Comparison of ENCODE assay signal across 15 cellular contexts in the genomic region with DNA sequence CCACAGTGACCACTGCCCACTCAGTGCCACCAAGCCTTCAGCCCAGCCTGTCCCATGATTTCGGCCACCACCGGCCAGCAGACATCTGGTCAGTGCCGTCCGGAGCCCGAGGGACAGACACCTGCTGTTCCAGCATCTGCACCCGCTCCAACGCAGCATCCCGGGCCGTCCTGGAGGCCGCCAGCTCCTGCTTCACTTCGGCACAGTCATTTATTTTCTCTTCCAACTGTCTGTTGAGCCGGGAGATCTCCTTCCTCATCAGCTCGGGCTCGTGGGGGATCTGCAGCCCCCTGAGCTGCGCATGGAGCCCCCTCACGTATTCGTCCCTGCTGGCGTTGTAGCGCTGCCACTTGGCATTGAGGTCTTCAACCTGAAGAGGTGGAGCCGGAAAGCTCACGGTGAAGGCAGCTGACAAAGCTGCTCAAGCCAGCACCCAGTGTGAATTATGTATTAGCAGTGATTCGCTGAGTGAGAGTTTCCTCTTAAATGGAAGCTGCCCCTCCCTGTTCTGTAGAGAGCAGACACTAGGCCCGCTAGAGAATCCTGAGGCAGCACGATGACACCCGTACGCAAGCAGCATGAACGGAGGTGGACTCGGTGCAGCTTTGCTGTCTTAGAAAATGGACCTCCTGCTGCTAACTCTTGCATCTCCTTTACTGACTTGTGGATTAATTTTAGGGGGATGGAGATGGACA. TPM values are rescaled to one million over a fixed set of nuclear protein-coding genes. Genes with fewer than 3 reads are reported as not detected.
A peak's percentile ranks its signal among the peaks of the same experiment; 100 is the strongest.
DNase-seq lines count a peak whose midpoint lies in the region; ATAC-seq and TF ChIP-seq lines count a peak whose summit lies in the region.
"Had no signal": no experiment of that assay in that cellular context is flagged by ENCODE, and none has a peak within 500 bp of the region (broad histone marks: within the 10 kb centered on the region; RNA-seq: fewer than 3 reads in every experiment).

No MANE protein-coding gene starts in this region.

- peaks cover 19% of the 10 kb centered on the region for H3F3A ChIP-seq in smooth muscle cell (ENCODE audit: low read depth)

- POLR2A ChIA-PET in GM10248 (lab: Yijun Ruan, JAX), result no interaction called here

- peaks cover 5% of the 10 kb centered on the region for H3K4me1 ChIP-seq in smooth muscle cell (ENCODE audit: low read depth)
- H3K4me1 ChIP-seq in breast epithelium, result no peaks in the 10 kb centered on the region
- H3K4me1 ChIP-seq: neural progenitor cell, sigmoid colon had no signal

- H3K9me3 ChIP-seq in smooth muscle cell (replicated peaks; ENCODE audit: low read depth), result no peaks in the 10 kb centered on the region
- no peaks in the 10 kb centered on the region for H3K9me3 ChIP-seq in breast epithelium
- H3K9me3 ChIP-seq: A549, sigmoid colon had no signal

- CTCF ChIA-PET in GM10248 (lab: Yijun Ruan, JAX), result interaction anchor here (1.2 to 1.4 kb wide), 3 partner anchors 10 to 217 kb away, joined by 3 to 4 read pairs (median 3); no protein-coding TSS in a partner anchor

- ATAC-seq in effector memory CD8-positive, alpha-beta T cell (replicated peaks), result no peak
- ATAC-seq: A549, left ventricle myocardium superior had no signal

- peak overlapping the region; percentile 50; the same call in 1 of the 2 replicates for H3K27ac ChIP-seq in VCaP
- peak overlapping the region; percentile 98 for H3K27ac ChIP-seq in smooth muscle cell (ENCODE audit: low read depth)
- no peak overlapping the region for H3K27ac ChIP-seq in breast epithelium
- H3K27ac ChIP-seq: neural progenitor cell, sigmoid colon had no signal

- H3K27me3 Mint-ChIP-seq in activated CD4-positive, alpha-beta T cell treated with anti-CD3 and anti-CD28 coated beads, Interleukin-2, amount 10 ng/mL, durations not matched to agents 24 days and 14 days, result no peaks in the 10 kb centered on the region
- no peaks in the 10 kb centered on the region for H3K27me3 Mint-ChIP-seq in effector memory CD8-positive, alpha-beta T cell

- H3K36me3 ChIP-seq in smooth muscle cell (ENCODE audit: low read depth) (no peaks in the 10 kb centered on the region), breast epithelium (peaks cover 4% of the 10 kb centered on the region)
- H3K36me3 ChIP-seq: neural progenitor cell had no signal

- H3K36me3 Mint-ChIP-seq in activated CD4-positive, alpha-beta T cell treated with anti-CD3 and anti-CD28 coated beads, Interleukin-2, amount 10 ng/mL, durations not matched to agents 24 days and 14 days (ENCODE audit: low read depth), result peaks cover 68% of the 10 kb centered on the region
- H3K36me3 Mint-ChIP-seq in effector memory CD8-positive, alpha-beta T cell (ENCODE audit: insufficient read depth), result peaks cover 56% of the 10 kb centered on the region

- H3K9ac ChIP-seq in smooth muscle cell (ENCODE audit: low read depth), result no peak overlapping the region
- H3K9ac ChIP-seq: neural progenitor cell had no signal

- H4K20me1 ChIP-seq in smooth muscle cell (ENCODE audit: low read depth), result peaks cover 6% of the 10 kb centered on the region

- H3K4me1 Mint-ChIP-seq in activated CD4-positive, alpha-beta T cell treated with anti-CD3 and anti-CD28 coated beads, Interleukin-2, amount 10 ng/mL, durations not matched to agents 24 days and 14 days, result peaks cover 52% of the 10 kb centered on the region
- peaks cover 26 to 30% of the 10 kb centered on the region in 2 donors for H3K4me1 Mint-ChIP-seq in effector memory CD8-positive, alpha-beta T cell (ENCODE audit: low read depth in 2 of 2)
- H3K4me1 Mint-ChIP-seq: neural progenitor cell had no signal

- 90% methylated on average over 28 of the region's 28 CpGs for WGBS in smooth muscle cell (ENCODE audit: low lambda C conversion rate)

- no peak for TF ChIP-seq POLR2A in breast epithelium (IDR thresholded peaks at IDR 0.05)

- intact Hi-C loops in activated CD4-positive, alpha-beta T cell treated with anti-CD3 and anti-CD28 coated beads, Interleukin-2, amount 10 ng/mL, durations not matched to agents 24 days and 14 days (cut with micrococcal nuclease), result loop anchor here (5.0 to 10.0 kb wide), 4 partner anchors 32 to 458 kb away; no protein-coding TSS in a partner anchor
- intact Hi-C loops in breast epithelium (cut with DNase I; ENCODE audit: low total_unique reads), result loop anchor here (5.0 kb wide), 1 partner anchor 112 kb away; no protein-coding TSS in a partner anchor

- no peak overlapping the region for H3K4me2 ChIP-seq in smooth muscle cell
- H3K4me2 ChIP-seq: A549, neural progenitor cell had no signal

- H3K79me2 ChIP-seq in smooth muscle cell (ENCODE audit: low read depth), result peaks cover 11% of the 10 kb centered on the region

- H3K27me3 ChIP-seq in smooth muscle cell (ENCODE audit: low read depth), result no peaks in the 10 kb centered on the region
- H3K27me3 ChIP-seq in breast epithelium, result no peaks in the 10 kb centered on the region
- H3K27me3 ChIP-seq: neural progenitor cell, sigmoid colon had no signal

- H2AFZ ChIP-seq in smooth muscle cell (ENCODE audit: low read depth), result no peak overlapping the region
- H2AFZ ChIP-seq: neural progenitor cell had no signal

- DNase-seq in activated CD4-positive, alpha-beta T cell treated with anti-CD3 and anti-CD28 coated beads, Interleukin-2, amount 10 ng/mL, durations not matched to agents 24 days and 14 days, result no peak
- no peak for DNase-seq in activated CD4-positive, alpha-beta T cell treated with anti-CD3 and anti-CD28 coated beads for 4 hours
- no peak for DNase-seq in effector memory CD8-positive, alpha-beta T cell
- DNase-seq in smooth muscle cell (lab: John Stamatoyannopoulos, UW; ENCODE audit: unreplicated experiment) (no peak), GM10248 (ENCODE audit: extremely low spot score) (no peak), breast epithelium (ENCODE audit: low spot score in 2 of 2) (no peak)
- no peak for DNase-seq in stimulated activated CD4-positive, alpha-beta T cell treated with anti-CD3 and anti-CD28 coated beads, Interleukin-15, amount 100 ng/mL, for 24 hours
- DNase-seq: left ventricle myocardium superior; NCI-H1092; SHP77 treated with DMSO at 0.1 percent for 48 hours; sigmoid colon; stimulated activated naive CD4-positive, alpha-beta T cell treated with Interleukin-2 at 50 U/mL for 16 hours had no signal

- peak overlapping the region; percentile 18 for H3K4me3 Mint-ChIP-seq in activated CD4-positive, alpha-beta T cell treated with anti-CD3 and anti-CD28 coated beads, Interleukin-2, amount 10 ng/mL, durations not matched to agents 24 days and 14 days
- no peak overlapping the region for H3K4me3 Mint-ChIP-seq in effector memory CD8-positive, alpha-beta T cell
- H3K4me3 Mint-ChIP-seq: neural progenitor cell had no signal

- no peak overlapping the region for H3K4me3 ChIP-seq in smooth muscle cell
- H3K4me3 ChIP-seq in breast epithelium, result no peak overlapping the region
- H3K4me3 ChIP-seq: A549, neural progenitor cell, sigmoid colon had no signal

- no peaks in the 10 kb centered on the region for H3K9me3 Mint-ChIP-seq in activated CD4-positive, alpha-beta T cell treated with anti-CD3 and anti-CD28 coated beads, Interleukin-2, amount 10 ng/mL, durations not matched to agents 24 days and 14 days
- no peaks in the 10 kb centered on the region for H3K9me3 Mint-ChIP-seq in effector memory CD8-positive, alpha-beta T cell
- H3K9me3 Mint-ChIP-seq: neural progenitor cell had no signal

- TF ChIP-seq CTCF in VCaP (conservative IDR thresholded peaks at IDR 0.05) (no peak), smooth muscle cell (IDR thresholded peaks at IDR 0.05; ENCODE audit: borderline replicate concordance, insufficient read depth, poor library complexity, severe bottlenecking) (no peak), GM10248 (IDR thresholded peaks at IDR 0.05; ENCODE audit: control extremely low read depth, extremely low read depth, low read depth, missing control alignments) (no peak), breast epithelium (IDR thresholded peaks at IDR 0.05) (no peak)

- H3K27ac Mint-ChIP-seq in activated CD4-positive, alpha-beta T cell treated with anti-CD3 and anti-CD28 coated beads, Interleukin-2, amount 10 ng/mL, durations not matched to agents 24 days and 14 days, result peak overlapping the region; percentile 94
- peak overlapping the region; percentile 98 for H3K27ac Mint-ChIP-seq in effector memory CD8-positive, alpha-beta T cell
- H3K27ac Mint-ChIP-seq: neural progenitor cell had no signal

RNA-seq across cellular contexts. Expression of a gene that starts 11.4 kb away (rescaled TPM):
- 98.7 and 99.6 TPM in 2 replicates for total RNA-seq in activated CD4-positive, alpha-beta T cell treated with anti-CD3 and anti-CD28 coated beads, Interleukin-2, amount 10 ng/mL, durations not matched to agents 24 days and 14 days
- total RNA-seq in smooth muscle cell (23.8 and 24.7 TPM in 2 replicates), breast epithelium (10 to 100 TPM; 46.4 to 73.4 (median 64.2) TPM)
- 37.5 and 40.7 TPM in 2 replicates for polyA plus RNA-seq in smooth muscle cell

RNA-seq across cellular contexts. Expression of a gene that starts 48.2 kb away (rescaled TPM):
- 83.9 and 88.5 TPM in 2 replicates for total RNA-seq in activated CD4-positive, alpha-beta T cell treated with anti-CD3 and anti-CD28 coated beads, Interleukin-2, amount 10 ng/mL, durations not matched to agents 24 days and 14 days
- total RNA-seq in smooth muscle cell, result 19.3 and 23.8 TPM in 2 replicates
- polyA plus RNA-seq in smooth muscle cell, result 17.3 and 27.4 TPM in 2 replicates
- 10 to 100 TPM; 40.5 to 74.8 (median 59.3) TPM for total RNA-seq in breast epithelium

Comparison
In these comparisons a context has a peak if more than half of its experiments do, and no peak if none do; other contexts are left out.
1. H3K27ac ChIP-seq: peak in VCaP (single experiment) and smooth muscle cell (single experiment); none in breast epithelium (0 of 2).